10 cellular contexts compared by ENCODE assay signal in genomic region chr16:70553645-70554044, GRCh38. TPM values are rescaled to one million over a fixed set of nuclear protein-coding genes. Genes with fewer than 3 reads are reported as not detected.
DNase-seq lines count a peak whose midpoint lies in the region; FAIRE-seq and TF ChIP-seq lines count a peak whose summit lies in the region.
"Had no signal": no experiment of that assay in that cellular context is flagged by ENCODE, and none has a peak within 500 bp of the region (broad histone marks: within the 10 kb centered on the region; RNA-seq: fewer than 3 reads in every experiment).

No MANE protein-coding gene starts in this region.

- in situ Hi-C loops in G401 (cut with HindIII; ENCODE audit: low sequenced_read_pairs) = no loop called here

- peak overlapping the region; percentile 94 for H3K27ac ChIP-seq in AG04450 (ENCODE audit: low read depth, low read length)

- no peaks in the 10 kb centered on the region for H3K9me3 ChIP-seq in AG04450 (ENCODE audit: control insufficient read depth, insufficient read depth, low read length)

- DNase-seq in AG04450 (ENCODE audit: low read depth, low spot score) = peak; percentile 85
- peak; percentile 83 for DNase-seq in HCEC 1CT
- peak; percentile 73 to 92 for DNase-seq in cardiac fibroblast (ENCODE audit: low read depth in 2 of 2)
- DNase-seq in kidney glomerular epithelial cell (lab: John Stamatoyannopoulos, UW) = peak; percentile 40
- no peak for DNase-seq in HTR-8/SVneo (ENCODE audit: insufficient read length, low spot score)
- DNase-seq in islet precursor cell = no peak
- DNase-seq in G401 (ENCODE audit: low spot score) = no peak
- no peak for DNase-seq in SKM-1 (lab: John Stamatoyannopoulos, UW; ENCODE audit: unreplicated experiment)
- DNase-seq: C1 segment of cervical spinal cord, NCI-H1105 had no signal

- POLR2A ChIA-PET in AG04450 (lab: Yijun Ruan, JAX) = interaction anchor here (0.6 to 2.4 kb wide), 7 partner anchors 8 to 208 kb away, joined by 3 to 22 read pairs (median 5); no protein-coding TSS in a partner anchor

- no peak for TF ChIP-seq CTCF in AG04450 (IDR thresholded peaks at IDR 0.05; ENCODE audit: low read depth, low read length)
- no peak for TF ChIP-seq CTCF in cardiac fibroblast (IDR thresholded peaks at IDR 0.05; ENCODE audit: low read depth, low read length)

- FAIRE-seq in HTR-8/SVneo (lab: Jason Lieb, UNC) = no peak

- H3K27me3 ChIP-seq in AG04450 (ENCODE audit: control insufficient read depth, insufficient read depth, low read length) = no peaks in the 10 kb centered on the region

- H3K4me3 ChIP-seq in AG04450 (ENCODE audit: low read depth, low read length) = no peak overlapping the region
- no peak overlapping the region for H3K4me3 ChIP-seq in cardiac fibroblast (replicated peaks in 1 of 2; ENCODE audit: low read depth in 2 of 2, low read length in 2 of 2)

- CTCF ChIA-PET in AG04450 (lab: Charles Lee) = interaction anchor here (1.7 to 3.9 kb wide), 4 partner anchors 24 to 217 kb away, joined by 6 to 15 read pairs (median 8); no protein-coding TSS in a partner anchor

RNA-seq across cellular contexts. Expression of gene SF3B3, which starts 30.0 kb away (rescaled TPM):
- polyA plus RNA-seq in AG04450 (2011; rRNA removed) = 139 and 169 TPM in 2 replicates
- 200 and 213 TPM in 2 replicates for polyA minus RNA-seq in AG04450 (2011; rRNA and poly(A)+ RNA removed)
- total RNA-seq in G401 (2014; rRNA removed; shearing (Covaris generic)) = 43.6 and 98.0 TPM in 2 replicates

RNA-seq across cellular contexts. Expression of gene COG4, which starts 30.3 kb away (rescaled TPM):
- 50.6 and 51.8 TPM in 2 replicates for polyA plus RNA-seq in AG04450 (2011; rRNA removed)
- polyA minus RNA-seq in AG04450 (2011; rRNA and poly(A)+ RNA removed) = 54.6 and 72.7 TPM in 2 replicates
- total RNA-seq in G401 (2014; rRNA removed; shearing (Covaris generic)) = 79.5 and 97.0 TPM in 2 replicates

Comparison
In these comparisons a context has a peak if more than half of its experiments do, and no peak if none do; other contexts are left out.
1. DNase-seq: peak in AG04450 (single experiment), HCEC 1CT (single experiment), cardiac fibroblast (2 of 2) and kidney glomerular epithelial cell (single experiment); none in HTR-8/SVneo (single experiment), islet precursor cell (single experiment), G401 (single experiment) and SKM-1 (single experiment).